ENCODE assay signal across 11 cellular contexts in genomic region chr17:80586464-80587228, GRCh38. TPM values are rescaled to one million over a fixed set of nuclear protein-coding genes. Genes with fewer than 3 reads are reported as not detected.
DNase-seq lines count a peak whose midpoint lies in the region; FAIRE-seq and TF ChIP-seq lines count a peak whose summit lies in the region.
"Had no signal": no experiment of that assay in that cellular context is flagged by ENCODE, and none has a peak within 500 bp of the region (broad histone marks: within the 10 kb centered on the region; RNA-seq: fewer than 3 reads in every experiment).

No MANE protein-coding gene starts in this region.

- H3K36me3 ChIP-seq in ascending aorta = no peaks in the 10 kb centered on the region
- H3K36me3 ChIP-seq in CD4-positive, alpha-beta memory T cell (ENCODE audit: insufficient read depth, low read length) = no peaks in the 10 kb centered on the region

- peak overlapping the region in 3 of 8 donors; percentile 8 to 71 (median 29) for H3K4me3 Mint-ChIP-seq in CD4-positive, alpha-beta memory T cell
- H3K4me3 Mint-ChIP-seq: brain had no signal

- TF ChIP-seq POLR2A in GM12891 (IDR thresholded peaks at IDR 0.05; ENCODE audit: low read depth, low read length) (no peak), GM12892 (IDR thresholded peaks at IDR 0.05; ENCODE audit: low read depth, low read length) (no peak)

- DNase-seq in DMS153 treated with DMSO at 0.1 percent for 48 hours (lab: John Stamatoyannopoulos, UW; ENCODE audit: unreplicated experiment) (peak; percentile 63), NCI-H2029 treated with DMSO at 0.1 percent for 48 hours (lab: John Stamatoyannopoulos, UW) (peak; percentile 78), ascending aorta (ENCODE audit: low spot score in 2 of 2) (no peak), mucosa of gallbladder (ENCODE audit: low spot score) (peak; percentile 72), GM12891 (ENCODE audit: insufficient read length, low spot score) (no peak), GM12892 (ENCODE audit: insufficient read length) (no peak), DMS53 (lab: John Stamatoyannopoulos, UW) (no peak)
- DNase-seq in CD4-positive, alpha-beta memory T cell = no peak
- DNase-seq: activated CD4-positive, CD25-positive, alpha-beta regulatory T cell treated with anti-CD3 and anti-CD28 coated beads, Interleukin-2, amount 50 U/mL, for 72 hours; NCI-H1417 had no signal

- peak overlapping the region in 1 of 2 donors; percentile 6 for H3K27ac ChIP-seq in ascending aorta
- H3K27ac ChIP-seq in CD4-positive, alpha-beta memory T cell (ENCODE audit: low read depth, low read length) = no peak overlapping the region

- TF ChIP-seq CTCF in ascending aorta (IDR thresholded peaks at IDR 0.05) = no peak

- peaks cover 23 to 43% (median 25%) of the 10 kb centered on the region in 4 donors for H3K4me1 Mint-ChIP-seq in CD4-positive, alpha-beta memory T cell

- no peaks in the 10 kb centered on the region for H3K4me1 ChIP-seq in ascending aorta
- peaks cover 10% of the 10 kb centered on the region for H3K4me1 ChIP-seq in CD4-positive, alpha-beta memory T cell (ENCODE audit: insufficient read depth, low read length)

- no peaks in the 10 kb centered on the region for H3K27me3 ChIP-seq in ascending aorta
- no peaks in the 10 kb centered on the region for H3K27me3 ChIP-seq in CD4-positive, alpha-beta memory T cell (ENCODE audit: insufficient read depth, low read length)

- H3K27me3 Mint-ChIP-seq in CD4-positive, alpha-beta memory T cell = no peaks in the 10 kb centered on the region
- H3K27me3 Mint-ChIP-seq: brain had no signal

- no peaks in the 10 kb centered on the region for H3K9me3 ChIP-seq in ascending aorta
- H3K9me3 ChIP-seq in CD4-positive, alpha-beta memory T cell (ENCODE audit: control insufficient read depth in 1 of 2, low read length in 2 of 2) = no peaks in the 10 kb centered on the region

- peaks cover 3 to 11% of the 10 kb centered on the region in 2 donors for H3K36me3 Mint-ChIP-seq in CD4-positive, alpha-beta memory T cell

- H3K4me3 ChIP-seq in ascending aorta = peak overlapping the region; percentile 16 to 22
- no peak overlapping the region for H3K4me3 ChIP-seq in CD4-positive, alpha-beta memory T cell (ENCODE audit: low read length in 2 of 2)

- peak overlapping the region in 1 of 7 donors; percentile 34 for H3K27ac Mint-ChIP-seq in CD4-positive, alpha-beta memory T cell

- FAIRE-seq in GM12891 (lab: Jason Lieb, UNC) = no peak
- no peak for FAIRE-seq in GM12892 (lab: Jason Lieb, UNC)

- POLR2A ChIA-PET in CD4-positive, alpha-beta memory T cell (lab: Charles Lee; ENCODE audit: partially characterized antibody) = no interaction called here

- no peaks in the 10 kb centered on the region for H3K9me3 Mint-ChIP-seq in CD4-positive, alpha-beta memory T cell
- H3K9me3 Mint-ChIP-seq: brain had no signal

- CTCF ChIA-PET in CD4-positive, alpha-beta memory T cell (lab: Charles Lee; ENCODE audit: partially characterized antibody) = no interaction called here

- intact Hi-C loops in ascending aorta (cut with DNase I) = no loop called here
- intact Hi-C loops in CD4-positive, alpha-beta memory T cell (cut with micrococcal nuclease) = no loop called here

TF ChIP-seq in GM12891, 5 proteins besides CTCF, POLR2A, EP300 and RAD21:
- TF ChIP-seq POLR2AphosphoS5 (IDR thresholded peaks at IDR 0.05; ENCODE audit: low read depth, low read length) (no peak), SPI1 (IDR thresholded peaks at IDR 0.05; ENCODE audit: low read depth, low read length) (no peak)

RNA-seq across cellular contexts. Expression of gene RPTOR, which starts 42.0 kb away (rescaled TPM):
- total RNA-seq in ascending aorta (36.1 TPM), mucosa of gallbladder (37.5 TPM)
- 9.2 TPM for polyA plus RNA-seq in GM12891 (2012; ENCODE audit: low read depth, missing spikeins)
- 6.7 TPM for polyA plus RNA-seq in GM12892 (2012; ENCODE audit: missing spikeins)
- total RNA-seq in CD4-positive, alpha-beta memory T cell = 10 to 100 TPM; 48.5 to 51.8 TPM
- polyA plus RNA-seq in CD4-positive, alpha-beta memory T cell = 10 to 100 TPM in 1 of 2 donors, 1 to 10 TPM in 1; 2.4 to 10.8 TPM

Comparison
In these comparisons a context has a peak if more than half of its experiments do, and no peak if none do; other contexts are left out.
1. DNase-seq: peak in DMS153 treated with DMSO at 0.1 percent for 48 hours (single experiment), NCI-H2029 treated with DMSO at 0.1 percent for 48 hours (single experiment) and mucosa of gallbladder (single experiment); none in ascending aorta (0 of 2), GM12891 (single experiment), GM12892 (single experiment), CD4-positive, alpha-beta memory T cell (0 of 5) and DMS53 (single experiment).
2. H3K4me3 ChIP-seq: peak in ascending aorta (2 of 2); none in CD4-positive, alpha-beta memory T cell (0 of 2).